In genomic region chr6:30047220-30047619, GRCh38 we compare ENCODE assay signal across 1 cellular context.
TF ChIP-seq lines count a peak whose summit lies in the region.

No MANE protein-coding gene starts in this region.

TF ChIP-seq in K562, 482 proteins besides CTCF, POLR2A, EP300 and RAD21 (continued from another document and continues in another):
- TF ChIP-seq HOXB6 (CRISPR knock-in tag; IDR thresholded peaks at IDR 0.05; ENCODE audit: borderline replicate concordance) (no peak), CREBBP (IDR thresholded peaks at IDR 0.05; ENCODE audit: low read depth, low read length) (no peak), SMARCE1 (IDR thresholded peaks at IDR 0.05) (no peak), EGR1 (conservative IDR thresholded peaks at IDR 0.05) (peak; percentile 24; the same call in 1 of the 2 replicates), EWSR1 (IDR thresholded peaks at IDR 0.05; ENCODE audit: borderline replicate concordance, low read depth, partially characterized antibody) (no peak), ZBTB12 (CRISPR knock-in tag; IDR thresholded peaks at IDR 0.05) (no peak), RBM22 (IDR thresholded peaks at IDR 0.05; ENCODE audit: low read depth, low read length, poor library complexity, severe bottlenecking) (no peak), TAL1 (IDR thresholded peaks at IDR 0.05) (peak; percentile 43; the same call in 1 of the 2 replicates), TCF3 (CRISPR knock-in tag; IDR thresholded peaks at IDR 0.05) (no peak), NR3C1 (CRISPR knock-in tag; IDR thresholded peaks at IDR 0.05) (no peak), GTF2F1 (IDR thresholded peaks at IDR 0.05; ENCODE audit: low read depth, low read length) (no peak), MED1 (CRISPR knock-in tag; IDR thresholded peaks at IDR 0.05; ENCODE audit: borderline replicate concordance) (no peak), MBD2 (IDR thresholded peaks at IDR 0.05; ENCODE audit: borderline replicate concordance, low read depth) (no peak), ETV1 (tag; conservative IDR thresholded peaks at IDR 0.05; ENCODE audit: low read depth) (no peak), ZNF766 (CRISPR knock-in tag; conservative IDR thresholded peaks at IDR 0.05) (no peak), ILK (tag; IDR thresholded peaks at IDR 0.05; ENCODE audit: borderline replicate concordance, low read depth) (no peak), ZNF263 (CRISPR knock-in tag; IDR thresholded peaks at IDR 0.05; ENCODE audit: borderline replicate concordance) (no peak), ZFP91 (CRISPR knock-in tag; IDR thresholded peaks at IDR 0.05) (no peak), LEF1 (IDR thresholded peaks at IDR 0.05) (no peak), KAT2B (IDR thresholded peaks at IDR 0.05; ENCODE audit: low read depth, low read length) (no peak), HDAC1 (IDR thresholded peaks at IDR 0.05) (peak in 1 of 2 experiments; percentile 27; a peak in 1 of 4 replicates), U2AF1 (optimal IDR thresholded peaks at IDR 0.05; ENCODE audit: low read depth, low read length) (no peak), TGIF2 (CRISPR knock-in tag; IDR thresholded peaks at IDR 0.05) (no peak), ZNF318 (IDR thresholded peaks at IDR 0.05; ENCODE audit: borderline replicate concordance in 1 of 2, low read depth in 1 of 2) (no peak), ZNF780A (CRISPR knock-in tag; IDR thresholded peaks at IDR 0.05) (no peak), RFX1 (IDR thresholded peaks at IDR 0.05) (no peak), PHTF2 (CRISPR knock-in tag; IDR thresholded peaks at IDR 0.05) (no peak), TRIM24 (IDR thresholded peaks at IDR 0.05) (peak in 1 of 2 experiments; percentile 61; a peak in 1 of 4 replicates), ZC3H4 (CRISPR knock-in tag; IDR thresholded peaks at IDR 0.05; ENCODE audit: borderline replicate concordance) (no peak), SRF (CRISPR knock-in tag; IDR thresholded peaks at IDR 0.05) (no peak), ZBED1 (IDR thresholded peaks at IDR 0.05) (no peak), MYC (IDR thresholded peaks at IDR 0.05; ENCODE audit: low read depth, low read length) (peak; percentile 18; the same call in 1 of the 2 replicates), MYC (CRISPR knock-in tag; IDR thresholded peaks at IDR 0.05; ENCODE audit: borderline replicate concordance, low read depth) (no peak), CBFA2T3 (IDR thresholded peaks at IDR 0.05) (peak; percentile 79), ATF1 (CRISPR knock-in tag; IDR thresholded peaks at IDR 0.05) (no peak), ATF1 (tag; IDR thresholded peaks at IDR 0.05) (no peak), L3MBTL2 (IDR thresholded peaks at IDR 0.05) (no peak), SOX6 (IDR thresholded peaks at IDR 0.05) (no peak), HCFC1 (IDR thresholded peaks at IDR 0.05; ENCODE audit: low read depth, low read length) (no peak), MTF1 (CRISPR knock-in tag; IDR thresholded peaks at IDR 0.05; ENCODE audit: borderline replicate concordance) (no peak), ZZZ3 (IDR thresholded peaks at IDR 0.05) (no peak), RNF2 (IDR thresholded peaks at IDR 0.05) (peak; percentile 64; the same call in 1 of the 2 replicates), XRCC4 (IDR thresholded peaks at IDR 0.05; ENCODE audit: extremely low read depth, insufficient read depth, insufficient read length) (no peak), SNRNP70 (optimal IDR thresholded peaks at IDR 0.05; ENCODE audit: low read depth, low read length) (no peak), ZNF76 (CRISPR knock-in tag; IDR thresholded peaks at IDR 0.05; ENCODE audit: borderline replicate concordance) (no peak), FOSL1 (tag; conservative IDR thresholded peaks at IDR 0.05) (no peak), VEZF1 (CRISPR knock-in tag; IDR thresholded peaks at IDR 0.05) (peak; percentile 55; the same call in 1 of the 2 replicates), SIX5 (IDR thresholded peaks at IDR 0.05; ENCODE audit: borderline replicate concordance in 1 of 2, insufficient read depth in 1 of 2, low read depth in 1 of 2, low read length in 2 of 2) (no peak), KDM4B (IDR thresholded peaks at IDR 0.05; ENCODE audit: borderline replicate concordance in 2 of 2, low read depth in 1 of 2) (no peak), ZNF140 (CRISPR knock-in tag; IDR thresholded peaks at IDR 0.05) (no peak), ZNF707 (CRISPR knock-in tag; conservative IDR thresholded peaks at IDR 0.05) (no peak), SUPT5H (IDR thresholded peaks at IDR 0.05) (no peak), WHSC1 (IDR thresholded peaks at IDR 0.05; ENCODE audit: low read length) (no peak), HNRNPL (IDR thresholded peaks at IDR 0.05; ENCODE audit: low read depth, low read length) (no peak), SREBF1 (IDR thresholded peaks at IDR 0.05; ENCODE audit: borderline replicate concordance, low read depth, low read length) (no peak), E4F1 (CRISPR knock-in tag; IDR thresholded peaks at IDR 0.05; ENCODE audit: borderline replicate concordance) (no peak), SFPQ (IDR thresholded peaks at IDR 0.05; ENCODE audit: low read depth, low read length) (no peak), SP2 (IDR thresholded peaks at IDR 0.05; ENCODE audit: extremely low read depth, low read depth, low read length, poor library complexity, severe bottlenecking) (no peak), NUFIP1 (IDR thresholded peaks at IDR 0.05; ENCODE audit: partially characterized antibody) (no peak), ZNF431 (CRISPR knock-in tag; IDR thresholded peaks at IDR 0.05) (no peak), SETDB1 (IDR thresholded peaks at IDR 0.05; ENCODE audit: low read length) (no peak), KAT7 (CRISPR knock-in tag; IDR thresholded peaks at IDR 0.05; ENCODE audit: borderline replicate concordance) (0 out of 2 replicates have a peak, but pooled peaks have one; percentile 30), DMBX1 (CRISPR knock-in tag; IDR thresholded peaks at IDR 0.05; ENCODE audit: borderline replicate concordance) (no peak), RHOXF2B (CRISPR knock-in tag; conservative IDR thresholded peaks at IDR 0.05) (no peak)
